In the genomic region with DNA sequence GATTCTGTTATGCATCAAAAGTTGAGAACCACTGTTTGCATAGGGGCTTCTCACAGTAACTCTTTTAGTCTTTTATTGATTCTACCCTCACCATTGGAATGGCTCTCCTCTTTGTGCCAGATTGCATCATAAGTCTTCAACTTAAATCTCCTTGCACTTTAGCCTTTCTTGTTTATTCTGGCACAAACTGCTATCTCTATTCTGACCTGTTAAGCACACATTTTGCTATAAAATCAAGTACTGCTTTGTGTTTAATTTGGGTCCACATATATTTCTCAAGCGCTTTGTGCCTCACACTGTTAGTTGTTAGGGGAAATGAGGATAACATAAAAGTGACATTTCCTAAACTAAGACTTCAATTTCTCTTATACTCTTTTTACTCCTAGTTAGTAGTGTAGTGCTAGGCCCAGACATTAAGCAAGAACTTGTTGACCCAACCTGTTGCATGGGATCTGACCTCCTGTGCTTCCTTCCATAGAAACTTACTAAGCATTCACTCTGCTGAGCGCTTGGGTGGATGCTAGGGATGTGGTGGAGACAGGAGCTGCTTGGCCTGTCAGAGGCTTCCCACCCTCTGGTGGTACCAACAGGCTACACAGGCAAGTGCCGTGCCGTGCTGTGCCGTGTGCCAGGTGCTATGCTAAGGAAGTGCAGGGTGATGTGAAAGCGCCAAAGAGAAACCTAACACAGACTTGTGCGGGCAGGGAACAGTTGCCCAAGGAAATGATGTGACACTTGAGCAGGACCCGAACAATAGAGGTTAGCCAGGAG, we compare ENCODE assay signal across 1 cellular context.
TF ChIP-seq lines count a peak whose summit lies in the region.

No MANE protein-coding gene starts in this region.

TF ChIP-seq in HepG2, 621 proteins besides CTCF, POLR2A, EP300 and RAD21 (continued from another document and continues in another):
- TF ChIP-seq, protein P1, sequence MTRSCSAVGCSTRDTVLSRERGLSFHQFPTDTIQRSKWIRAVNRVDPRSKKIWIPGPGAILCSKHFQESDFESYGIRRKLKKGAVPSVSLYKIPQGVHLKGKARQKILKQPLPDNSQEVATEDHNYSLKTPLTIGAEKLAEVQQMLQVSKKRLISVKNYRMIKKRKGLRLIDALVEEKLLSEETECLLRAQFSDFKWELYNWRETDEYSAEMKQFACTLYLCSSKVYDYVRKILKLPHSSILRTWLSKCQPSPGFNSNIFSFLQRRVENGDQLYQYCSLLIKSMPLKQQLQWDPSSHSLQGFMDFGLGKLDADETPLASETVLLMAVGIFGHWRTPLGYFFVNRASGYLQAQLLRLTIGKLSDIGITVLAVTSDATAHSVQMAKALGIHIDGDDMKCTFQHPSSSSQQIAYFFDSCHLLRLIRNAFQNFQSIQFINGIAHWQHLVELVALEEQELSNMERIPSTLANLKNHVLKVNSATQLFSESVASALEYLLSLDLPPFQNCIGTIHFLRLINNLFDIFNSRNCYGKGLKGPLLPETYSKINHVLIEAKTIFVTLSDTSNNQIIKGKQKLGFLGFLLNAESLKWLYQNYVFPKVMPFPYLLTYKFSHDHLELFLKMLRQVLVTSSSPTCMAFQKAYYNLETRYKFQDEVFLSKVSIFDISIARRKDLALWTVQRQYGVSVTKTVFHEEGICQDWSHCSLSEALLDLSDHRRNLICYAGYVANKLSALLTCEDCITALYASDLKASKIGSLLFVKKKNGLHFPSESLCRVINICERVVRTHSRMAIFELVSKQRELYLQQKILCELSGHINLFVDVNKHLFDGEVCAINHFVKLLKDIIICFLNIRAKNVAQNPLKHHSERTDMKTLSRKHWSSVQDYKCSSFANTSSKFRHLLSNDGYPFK (CRISPR knock-in tag; IDR thresholded peaks at IDR 0.05; ENCODE audit: borderline replicate concordance), result no peak
- TF ChIP-seq, protein P2, sequence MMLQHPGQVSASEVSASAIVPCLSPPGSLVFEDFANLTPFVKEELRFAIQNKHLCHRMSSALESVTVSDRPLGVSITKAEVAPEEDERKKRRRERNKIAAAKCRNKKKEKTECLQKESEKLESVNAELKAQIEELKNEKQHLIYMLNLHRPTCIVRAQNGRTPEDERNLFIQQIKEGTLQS (CRISPR knock-in tag; IDR thresholded peaks at IDR 0.05), result peak; percentile 91
- TF ChIP-seq ZNF331 (CRISPR knock-in tag; IDR thresholded peaks at IDR 0.05) (peak; percentile 67; the same call in 1 of the 2 replicates), TRIM24 (CRISPR knock-in tag; IDR thresholded peaks at IDR 0.05) (0 out of 2 replicates have a peak, but pooled peaks have one; percentile 48), SPEN (CRISPR knock-in tag; IDR thresholded peaks at IDR 0.05; ENCODE audit: low read depth) (peak; percentile 71; the same call in 1 of the 2 replicates), RARG (CRISPR knock-in tag; IDR thresholded peaks at IDR 0.05; ENCODE audit: low read depth) (no peak), ZNF282 (IDR thresholded peaks at IDR 0.05; ENCODE audit: partially characterized antibody) (no peak), ZBTB3 (CRISPR knock-in tag; IDR thresholded peaks at IDR 0.05; ENCODE audit: borderline replicate concordance, low read depth) (no peak), ZSCAN22 (CRISPR knock-in tag; IDR thresholded peaks at IDR 0.05) (no peak), ZKSCAN5 (CRISPR knock-in tag; IDR thresholded peaks at IDR 0.05) (no peak), ZNF83 (CRISPR knock-in tag; IDR thresholded peaks at IDR 0.05; ENCODE audit: borderline replicate concordance) (no peak), POLR2G (IDR thresholded peaks at IDR 0.05; ENCODE audit: low read depth, low read length) (no peak), SIX4 (CRISPR knock-in tag; IDR thresholded peaks at IDR 0.05) (peak; percentile 82), CEBPG (CRISPR knock-in tag; IDR thresholded peaks at IDR 0.05) (peak; percentile 97), ATM (IDR thresholded peaks at IDR 0.05; ENCODE audit: borderline replicate concordance) (no peak), ZNF12 (CRISPR knock-in tag; IDR thresholded peaks at IDR 0.05) (peak; percentile 69), ZNF709 (CRISPR knock-in tag; IDR thresholded peaks at IDR 0.05) (no peak), ZNF747 (CRISPR knock-in tag; IDR thresholded peaks at IDR 0.05; ENCODE audit: borderline replicate concordance) (no peak; the same call in 1 of the 2 replicates), TSC22D2 (CRISPR knock-in tag; IDR thresholded peaks at IDR 0.05; ENCODE audit: borderline replicate concordance) (no peak), MEIS2 (CRISPR knock-in tag; IDR thresholded peaks at IDR 0.05) (no peak), TEAD2 (CRISPR knock-in tag; IDR thresholded peaks at IDR 0.05) (no peak), FOXA1 (IDR thresholded peaks at IDR 0.05) (peak; percentile 78), FOXA1 (CRISPR knock-in tag; IDR thresholded peaks at IDR 0.05) (peak; percentile 92), ZSCAN30 (CRISPR knock-in tag; IDR thresholded peaks at IDR 0.05) (no peak), MXI1 (IDR thresholded peaks at IDR 0.05; ENCODE audit: borderline replicate concordance, low read depth, low read length) (no peak; the same call in 2 of the 3 replicates), NCOA5 (CRISPR knock-in tag; IDR thresholded peaks at IDR 0.05) (no peak), MTA1 (CRISPR knock-in tag; IDR thresholded peaks at IDR 0.05; ENCODE audit: borderline replicate concordance) (no peak; the same call in 1 of the 2 replicates), ZNF850 (CRISPR knock-in tag; conservative IDR thresholded peaks at IDR 0.05) (no peak), ZIK1 (CRISPR knock-in tag; IDR thresholded peaks at IDR 0.05; ENCODE audit: borderline replicate concordance, low read depth) (no peak), MED13 (CRISPR knock-in tag; IDR thresholded peaks at IDR 0.05) (peak; percentile 60; the same call in 1 of the 2 replicates), ZNF317 (CRISPR knock-in tag; IDR thresholded peaks at IDR 0.05) (no peak), ZNF792 (CRISPR knock-in tag; IDR thresholded peaks at IDR 0.05) (peak; percentile 99), ZNF713 (CRISPR knock-in tag; IDR thresholded peaks at IDR 0.05) (no peak), ZNF772 (CRISPR knock-in tag; IDR thresholded peaks at IDR 0.05) (peak; percentile 77), ZNF598 (CRISPR knock-in tag; IDR thresholded peaks at IDR 0.05; ENCODE audit: borderline replicate concordance) (no peak), ZNF30 (CRISPR knock-in tag; IDR thresholded peaks at IDR 0.05) (no peak), HDAC2 (CRISPR knock-in tag; IDR thresholded peaks at IDR 0.05) (peak; percentile 87)
- TF ChIP-seq, protein P3, sequence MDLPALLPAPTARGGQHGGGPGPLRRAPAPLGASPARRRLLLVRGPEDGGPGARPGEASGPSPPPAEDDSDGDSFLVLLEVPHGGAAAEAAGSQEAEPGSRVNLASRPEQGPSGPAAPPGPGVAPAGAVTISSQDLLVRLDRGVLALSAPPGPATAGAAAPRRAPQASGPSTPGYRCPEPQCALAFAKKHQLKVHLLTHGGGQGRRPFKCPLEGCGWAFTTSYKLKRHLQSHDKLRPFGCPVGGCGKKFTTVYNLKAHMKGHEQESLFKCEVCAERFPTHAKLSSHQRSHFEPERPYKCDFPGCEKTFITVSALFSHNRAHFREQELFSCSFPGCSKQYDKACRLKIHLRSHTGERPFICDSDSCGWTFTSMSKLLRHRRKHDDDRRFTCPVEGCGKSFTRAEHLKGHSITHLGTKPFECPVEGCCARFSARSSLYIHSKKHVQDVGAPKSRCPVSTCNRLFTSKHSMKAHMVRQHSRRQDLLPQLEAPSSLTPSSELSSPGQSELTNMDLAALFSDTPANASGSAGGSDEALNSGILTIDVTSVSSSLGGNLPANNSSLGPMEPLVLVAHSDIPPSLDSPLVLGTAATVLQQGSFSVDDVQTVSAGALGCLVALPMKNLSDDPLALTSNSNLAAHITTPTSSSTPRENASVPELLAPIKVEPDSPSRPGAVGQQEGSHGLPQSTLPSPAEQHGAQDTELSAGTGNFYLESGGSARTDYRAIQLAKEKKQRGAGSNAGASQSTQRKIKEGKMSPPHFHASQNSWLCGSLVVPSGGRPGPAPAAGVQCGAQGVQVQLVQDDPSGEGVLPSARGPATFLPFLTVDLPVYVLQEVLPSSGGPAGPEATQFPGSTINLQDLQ (CRISPR knock-in tag; IDR thresholded peaks at IDR 0.05), result no peak
- TF ChIP-seq, protein P4, sequence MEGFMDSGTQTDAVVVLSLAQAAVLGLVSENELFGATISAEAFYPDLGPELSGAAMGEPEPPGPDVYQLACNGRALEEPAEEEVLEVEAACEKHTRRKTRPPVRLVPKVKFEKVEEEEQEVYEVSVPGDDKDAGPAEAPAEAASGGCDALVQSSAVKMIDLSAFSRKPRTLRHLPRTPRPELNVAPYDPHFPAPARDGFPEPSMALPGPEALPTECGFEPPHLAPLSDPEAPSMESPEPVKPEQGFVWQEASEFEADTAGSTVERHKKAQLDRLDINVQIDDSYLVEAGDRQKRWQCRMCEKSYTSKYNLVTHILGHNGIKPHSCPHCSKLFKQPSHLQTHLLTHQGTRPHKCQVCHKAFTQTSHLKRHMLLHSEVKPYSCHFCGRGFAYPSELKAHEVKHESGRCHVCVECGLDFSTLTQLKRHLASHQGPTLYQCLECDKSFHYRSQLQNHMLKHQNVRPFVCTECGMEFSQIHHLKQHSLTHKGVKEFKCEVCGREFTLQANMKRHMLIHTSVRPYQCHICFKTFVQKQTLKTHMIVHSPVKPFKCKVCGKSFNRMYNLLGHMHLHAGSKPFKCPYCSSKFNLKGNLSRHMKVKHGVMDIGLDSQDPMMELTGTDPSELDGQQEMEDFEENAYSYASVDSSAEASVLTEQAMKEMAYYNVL (CRISPR knock-in tag; IDR thresholded peaks at IDR 0.05; ENCODE audit: borderline replicate concordance), result peak; percentile 63; the same call in 1 of the 2 replicates
- TF ChIP-seq, protein P5, sequence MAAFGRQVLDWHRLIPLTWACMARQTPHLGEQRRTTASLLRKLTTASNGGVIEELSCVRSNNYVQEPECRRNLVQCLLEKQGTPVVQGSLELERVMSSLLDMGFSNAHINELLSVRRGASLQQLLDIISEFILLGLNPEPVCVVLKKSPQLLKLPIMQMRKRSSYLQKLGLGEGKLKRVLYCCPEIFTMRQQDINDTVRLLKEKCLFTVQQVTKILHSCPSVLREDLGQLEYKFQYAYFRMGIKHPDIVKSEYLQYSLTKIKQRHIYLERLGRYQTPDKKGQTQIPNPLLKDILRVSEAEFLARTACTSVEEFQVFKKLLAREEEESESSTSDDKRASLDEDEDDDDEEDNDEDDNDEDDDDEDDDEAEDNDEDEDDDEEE (CRISPR knock-in tag; IDR thresholded peaks at IDR 0.05), result no peak
- TF ChIP-seq, protein P6, sequence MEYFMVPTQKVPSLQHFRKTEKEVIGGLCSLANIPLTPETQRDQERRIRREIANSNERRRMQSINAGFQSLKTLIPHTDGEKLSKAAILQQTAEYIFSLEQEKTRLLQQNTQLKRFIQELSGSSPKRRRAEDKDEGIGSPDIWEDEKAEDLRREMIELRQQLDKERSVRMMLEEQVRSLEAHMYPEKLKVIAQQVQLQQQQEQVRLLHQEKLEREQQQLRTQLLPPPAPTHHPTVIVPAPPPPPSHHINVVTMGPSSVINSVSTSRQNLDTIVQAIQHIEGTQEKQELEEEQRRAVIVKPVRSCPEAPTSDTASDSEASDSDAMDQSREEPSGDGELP (IDR thresholded peaks at IDR 0.05; ENCODE audit: borderline replicate concordance, low read depth), result no peak
- TF ChIP-seq, protein P7, sequence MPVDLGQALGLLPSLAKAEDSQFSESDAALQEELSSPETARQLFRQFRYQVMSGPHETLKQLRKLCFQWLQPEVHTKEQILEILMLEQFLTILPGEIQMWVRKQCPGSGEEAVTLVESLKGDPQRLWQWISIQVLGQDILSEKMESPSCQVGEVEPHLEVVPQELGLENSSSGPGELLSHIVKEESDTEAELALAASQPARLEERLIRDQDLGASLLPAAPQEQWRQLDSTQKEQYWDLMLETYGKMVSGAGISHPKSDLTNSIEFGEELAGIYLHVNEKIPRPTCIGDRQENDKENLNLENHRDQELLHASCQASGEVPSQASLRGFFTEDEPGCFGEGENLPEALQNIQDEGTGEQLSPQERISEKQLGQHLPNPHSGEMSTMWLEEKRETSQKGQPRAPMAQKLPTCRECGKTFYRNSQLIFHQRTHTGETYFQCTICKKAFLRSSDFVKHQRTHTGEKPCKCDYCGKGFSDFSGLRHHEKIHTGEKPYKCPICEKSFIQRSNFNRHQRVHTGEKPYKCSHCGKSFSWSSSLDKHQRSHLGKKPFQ (CRISPR knock-in tag; IDR thresholded peaks at IDR 0.05; ENCODE audit: insufficient replicate concordance), result no peak
- TF ChIP-seq, protein P8, sequence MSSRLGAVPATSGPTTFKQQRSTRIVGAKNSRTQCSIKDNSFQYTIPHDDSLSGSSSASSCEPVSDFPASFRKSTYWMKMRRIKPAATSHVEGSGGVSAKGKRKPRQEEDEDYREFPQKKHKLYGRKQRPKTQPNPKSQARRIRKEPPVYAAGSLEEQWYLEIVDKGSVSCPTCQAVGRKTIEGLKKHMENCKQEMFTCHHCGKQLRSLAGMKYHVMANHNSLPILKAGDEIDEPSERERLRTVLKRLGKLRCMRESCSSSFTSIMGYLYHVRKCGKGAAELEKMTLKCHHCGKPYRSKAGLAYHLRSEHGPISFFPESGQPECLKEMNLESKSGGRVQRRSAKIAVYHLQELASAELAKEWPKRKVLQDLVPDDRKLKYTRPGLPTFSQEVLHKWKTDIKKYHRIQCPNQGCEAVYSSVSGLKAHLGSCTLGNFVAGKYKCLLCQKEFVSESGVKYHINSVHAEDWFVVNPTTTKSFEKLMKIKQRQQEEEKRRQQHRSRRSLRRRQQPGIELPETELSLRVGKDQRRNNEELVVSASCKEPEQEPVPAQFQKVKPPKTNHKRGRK (CRISPR knock-in tag; IDR thresholded peaks at IDR 0.05), result no peak
- TF ChIP-seq, protein P9, sequence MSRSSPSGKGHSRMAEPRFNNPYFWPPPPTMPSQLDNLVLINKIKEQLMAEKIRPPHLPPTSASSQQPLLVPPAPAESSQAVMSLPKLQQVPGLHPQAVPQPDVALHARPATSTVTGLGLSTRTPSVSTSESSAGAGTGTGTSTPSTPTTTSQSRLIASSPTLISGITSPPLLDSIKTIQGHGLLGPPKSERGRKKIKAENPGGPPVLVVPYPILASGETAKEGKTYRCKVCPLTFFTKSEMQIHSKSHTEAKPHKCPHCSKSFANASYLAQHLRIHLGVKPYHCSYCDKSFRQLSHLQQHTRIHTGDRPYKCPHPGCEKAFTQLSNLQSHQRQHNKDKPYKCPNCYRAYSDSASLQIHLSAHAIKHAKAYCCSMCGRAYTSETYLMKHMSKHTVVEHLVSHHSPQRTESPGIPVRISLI (CRISPR knock-in tag; IDR thresholded peaks at IDR 0.05; ENCODE audit: borderline replicate concordance), result peak; percentile 43; the same call in 1 of the 2 replicates
- TF ChIP-seq, protein P10, sequence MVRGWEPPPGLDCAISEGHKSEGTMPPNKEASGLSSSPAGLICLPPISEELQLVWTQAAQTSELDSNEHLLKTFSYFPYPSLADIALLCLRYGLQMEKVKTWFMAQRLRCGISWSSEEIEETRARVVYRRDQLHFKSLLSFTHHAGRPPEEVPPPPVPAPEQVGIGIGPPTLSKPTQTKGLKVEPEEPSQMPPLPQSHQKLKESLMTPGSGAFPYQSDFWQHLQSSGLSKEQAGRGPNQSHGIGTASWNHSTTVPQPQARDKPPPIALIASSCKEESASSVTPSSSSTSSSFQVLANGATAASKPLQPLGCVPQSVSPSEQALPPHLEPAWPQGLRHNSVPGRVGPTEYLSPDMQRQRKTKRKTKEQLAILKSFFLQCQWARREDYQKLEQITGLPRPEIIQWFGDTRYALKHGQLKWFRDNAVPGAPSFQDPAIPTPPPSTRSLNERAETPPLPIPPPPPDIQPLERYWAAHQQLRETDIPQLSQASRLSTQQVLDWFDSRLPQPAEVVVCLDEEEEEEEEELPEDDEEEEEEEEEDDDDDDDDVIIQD (CRISPR knock-in tag; IDR thresholded peaks at IDR 0.05; ENCODE audit: low read depth), result no peak
